16 cellular contexts compared by ENCODE assay signal in genomic region chr18:12334280-12335262, GRCh38. TPM values are rescaled to one million over a fixed set of nuclear protein-coding genes. Genes with fewer than 3 reads are reported as not detected.
DNase-seq lines count a peak whose midpoint lies in the region; ATAC-seq and TF ChIP-seq lines count a peak whose summit lies in the region.
"Had no signal": no experiment of that assay in that cellular context is flagged by ENCODE, and none has a peak within 500 bp of the region (broad histone marks: within the 10 kb centered on the region; RNA-seq: fewer than 3 reads in every experiment).

No MANE protein-coding gene starts in this region.

- ATAC-seq in left lobe of liver (no peak), GM21529 (IDR thresholded peaks at IDR 0.05; ENCODE audit: unreplicated experiment) (no peak)
- ATAC-seq in naive thymus-derived CD8-positive, alpha-beta T cell: no peak
- ATAC-seq: activated T-helper 17 cell treated with anti-CD3 and anti-CD28 coated beads, Interleukin-2, amount 50 U/mL, for 72 hours; natural killer cell; SK-N-SH treated with all-trans-retinoic acid at 6 μM for 48 hours had no signal

- H3K27ac Mint-ChIP-seq in naive thymus-derived CD8-positive, alpha-beta T cell: peak overlapping the region in 3 of 10 donors; percentile 31 to 73 (median 46)
- H3K27ac Mint-ChIP-seq: activated T-helper 17 cell treated with anti-CD3 and anti-CD28 coated beads, Interleukin-2, amount 50 U/mL, for 72 hours; dendritic cell treated with granulocyte-macrophage colony-stimulating factor and Interleukin-4, amounts not matched to agents 40 ng/mL and 50 ng/mL, for 4 days had no signal

- H3K4me3 ChIP-seq in esophagus muscularis mucosa: no peak overlapping the region
- H3K4me3 ChIP-seq: psoas muscle had no signal

- TF ChIP-seq POLR2A in esophagus muscularis mucosa (IDR thresholded peaks at IDR 0.05; ENCODE audit: low read depth): no peak

- H3K4me1 Mint-ChIP-seq in naive thymus-derived CD8-positive, alpha-beta T cell: peaks cover 0 to 3% (median 0%) of the 10 kb centered on the region in 4 donors
- H3K4me1 Mint-ChIP-seq: activated T-helper 17 cell treated with anti-CD3 and anti-CD28 coated beads, Interleukin-2, amount 50 U/mL, for 72 hours; natural killer cell had no signal

- DNase-seq in ELF-1 (ENCODE audit: low read depth, low spot score): peak; percentile 48
- peak; percentile 34 for DNase-seq in NCI-H69 (lab: John Stamatoyannopoulos, UW)
- no peak for DNase-seq in esophagus muscularis mucosa (ENCODE audit: extremely low spot score)
- DNase-seq in left lobe of liver (ENCODE audit: low spot score): peak; percentile 37
- no peak for DNase-seq in SIG-M5 (lab: John Stamatoyannopoulos, UW)
- DNase-seq in naive thymus-derived CD8-positive, alpha-beta T cell: no peak
- no peak for DNase-seq in OCI-M2 (lab: John Stamatoyannopoulos, UW; ENCODE audit: unreplicated experiment)
- DNase-seq: activated CD4-positive, alpha-beta T cell treated with anti-CD3 and anti-CD28 coated beads, Interleukin-2, amount 50 U/mL, for 48 hours; natural killer cell; NCI-H1417 treated with DMSO at 0.1 percent for 48 hours; psoas muscle had no signal

- peaks cover 17 to 81% (median 57%) of the 10 kb centered on the region in 4 donors for H3K36me3 ChIP-seq in esophagus muscularis mucosa

- no peak overlapping the region for H3K4me3 Mint-ChIP-seq in naive thymus-derived CD8-positive, alpha-beta T cell
- H3K4me3 Mint-ChIP-seq: activated T-helper 17 cell treated with anti-CD3 and anti-CD28 coated beads, Interleukin-2, amount 50 U/mL, for 72 hours; dendritic cell treated with granulocyte-macrophage colony-stimulating factor and Interleukin-4, amounts not matched to agents 40 ng/mL and 50 ng/mL, for 4 days; natural killer cell had no signal

- TF ChIP-seq CTCF in esophagus muscularis mucosa (IDR thresholded peaks at IDR 0.05): no peak

- H3K36me3 Mint-ChIP-seq in naive thymus-derived CD8-positive, alpha-beta T cell: peaks cover 4 to 69% (median 26%) of the 10 kb centered on the region in 3 donors

- 63% methylated on average over 4 of the region's 6 CpGs for WGBS in esophagus muscularis mucosa

- POLR2A ChIA-PET in naive thymus-derived CD8-positive, alpha-beta T cell (lab: Charles Lee): no interaction called here

- no peaks in the 10 kb centered on the region for H3K27me3 Mint-ChIP-seq in naive thymus-derived CD8-positive, alpha-beta T cell
- H3K27me3 Mint-ChIP-seq: activated T-helper 17 cell treated with anti-CD3 and anti-CD28 coated beads, Interleukin-2, amount 50 U/mL, for 72 hours; dendritic cell treated with granulocyte-macrophage colony-stimulating factor and Interleukin-4, amounts not matched to agents 40 ng/mL and 50 ng/mL, for 4 days had no signal

- H3K9me3 ChIP-seq in esophagus muscularis mucosa: no peaks in the 10 kb centered on the region
- H3K9me3 ChIP-seq: psoas muscle had no signal

- peak overlapping the region; percentile 1 to 32 (median 16) for H3K27ac ChIP-seq in esophagus muscularis mucosa (replicated peaks in 1 of 4)
- H3K27ac ChIP-seq: psoas muscle had no signal

- H3K9me3 Mint-ChIP-seq in naive thymus-derived CD8-positive, alpha-beta T cell: no peaks in the 10 kb centered on the region
- H3K9me3 Mint-ChIP-seq: activated T-helper 17 cell treated with anti-CD3 and anti-CD28 coated beads, Interleukin-2, amount 50 U/mL, for 72 hours; dendritic cell treated with granulocyte-macrophage colony-stimulating factor and Interleukin-4, amounts not matched to agents 40 ng/mL and 50 ng/mL, for 4 days; natural killer cell had no signal

- intact Hi-C loops in esophagus muscularis mucosa (cut with DNase I): loop anchor here (5.0 kb wide), 1 partner anchor 38 kb away; no protein-coding TSS in a partner anchor

- H3K27me3 ChIP-seq in esophagus muscularis mucosa: no peaks in the 10 kb centered on the region

- peaks cover 27 to 39% (median 27%) of the 10 kb centered on the region in 4 donors for H3K4me1 ChIP-seq in esophagus muscularis mucosa

- no peak for TF ChIP-seq EP300 in esophagus muscularis mucosa (IDR thresholded peaks at IDR 0.05)

RNA-seq across cellular contexts. Expression of gene TUBB6, which starts 26.5 kb away (rescaled TPM):
- 1,000 to 10,000 TPM in 2 of 4 donors, 100 to 1,000 TPM in 2; 599 to 1,574 (median 1,002) TPM for total RNA-seq in esophagus muscularis mucosa
- total RNA-seq in left lobe of liver: 5.2 TPM
- 1 to 10 TPM; 2.1 to 3.1 TPM for total RNA-seq in naive thymus-derived CD8-positive, alpha-beta T cell
- 1 to 10 TPM in 2 of 3 donors, not detected in 1; 1.2 to 3.1 TPM for polyA plus RNA-seq in naive thymus-derived CD8-positive, alpha-beta T cell
- total RNA-seq: OCI-LY7 had no signal

RNA-seq across cellular contexts. Expression of gene AFG3L2, which starts 42.5 kb away (rescaled TPM):
- total RNA-seq in esophagus muscularis mucosa (10 to 100 TPM; 39.8 to 47.7 (median 41.7) TPM), left lobe of liver (34.6 TPM)
- 10 to 100 TPM; 37.7 to 41.2 TPM for total RNA-seq in naive thymus-derived CD8-positive, alpha-beta T cell
- polyA plus RNA-seq in naive thymus-derived CD8-positive, alpha-beta T cell: 10 to 100 TPM; 27.0 to 42.1 (median 37.2) TPM

Comparison
In these comparisons a context has a peak if more than half of its experiments do, and no peak if none do; other contexts are left out.
1. DNase-seq: peak in ELF-1 (single experiment), NCI-H69 (single experiment) and left lobe of liver (single experiment); none in esophagus muscularis mucosa (single experiment), SIG-M5 (single experiment), naive thymus-derived CD8-positive, alpha-beta T cell (0 of 10) and OCI-M2 (single experiment).
2. RNA of gene TUBB6, which starts 26.5 kb away (total RNA-seq): 599 to 1,574 TPM in esophagus muscularis mucosa; 5.2 TPM in left lobe of liver (single experiment) and 2.1 to 3.1 TPM in naive thymus-derived CD8-positive, alpha-beta T cell; every median in the first group is over 10 times any median in the second.